In the genomic region with DNA sequence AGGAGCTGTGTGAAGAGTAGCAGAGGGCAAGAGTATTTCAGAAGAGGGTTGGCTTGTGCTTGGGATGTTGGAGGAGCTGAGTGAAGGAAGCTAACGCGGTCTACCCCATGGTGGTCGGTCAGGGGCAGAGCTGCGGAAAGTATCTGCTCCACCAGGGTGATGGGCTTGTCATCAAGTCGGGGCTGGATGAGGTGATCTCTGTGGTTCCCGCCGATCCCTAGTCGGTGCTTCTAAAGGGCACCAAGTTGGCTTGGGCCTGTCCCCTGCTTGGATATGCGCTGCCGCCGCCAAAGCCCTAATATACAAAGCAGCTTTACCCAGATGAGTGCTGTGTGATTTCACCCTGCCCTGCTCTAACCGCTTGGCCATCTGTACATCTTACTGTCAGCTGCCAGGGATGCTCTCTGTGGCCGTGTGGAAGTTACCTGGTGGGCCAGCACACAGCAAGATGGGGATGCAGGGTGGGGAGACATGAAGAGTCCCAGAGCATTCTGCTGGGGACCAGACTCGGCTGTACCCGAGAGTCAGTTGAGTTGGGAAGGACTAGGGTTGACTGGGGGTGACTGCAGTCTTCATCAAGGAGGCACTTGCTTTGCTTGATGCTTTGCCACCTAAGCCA, we compare ENCODE assay signal across 18 cellular contexts.
DNase-seq lines count a peak whose midpoint lies in the region; ATAC-seq and TF ChIP-seq lines count a peak whose summit lies in the region.
"Had no signal": no experiment of that assay in that cellular context is flagged by ENCODE, and none has a peak within 500 bp of the region (broad histone marks: within the 10 kb centered on the region; RNA-seq: fewer than 3 reads in every experiment).

No MANE protein-coding gene starts in this region.

- H3K36me3 ChIP-seq in stomach, result peaks cover 0 to 9% (median 6%) of the 10 kb centered on the region in 4 donors
- H3K36me3 ChIP-seq: uterus had no signal

- no peaks in the 10 kb centered on the region for H3K27me3 Mint-ChIP-seq in activated naive CD4-positive, alpha-beta T cell treated with anti-CD3 and anti-CD28 coated beads, Interleukin-2, amount 50 U/mL, for 24 hours
- no peaks in the 10 kb centered on the region for H3K27me3 Mint-ChIP-seq in dendritic cell treated with granulocyte-macrophage colony-stimulating factor and Interleukin-4, amounts not matched to agents 40 ng/mL and 50 ng/mL, for 4 days
- H3K27me3 Mint-ChIP-seq: activated CD8-positive, alpha-beta T cell treated with anti-CD3 and anti-CD28 coated beads for 36 hours; CD4-positive, alpha-beta memory T cell had no signal

- peak overlapping the region; percentile 36 for H3K27ac Mint-ChIP-seq in activated naive CD4-positive, alpha-beta T cell treated with anti-CD3 and anti-CD28 coated beads, Interleukin-2, amount 50 U/mL, for 24 hours
- peak overlapping the region; percentile 89 for H3K27ac Mint-ChIP-seq in dendritic cell treated with granulocyte-macrophage colony-stimulating factor and Interleukin-4, amounts not matched to agents 40 ng/mL and 50 ng/mL, for 4 days
- peak overlapping the region; percentile 43 for H3K27ac Mint-ChIP-seq in stimulated activated effector memory CD8-positive, alpha-beta T cell treated with anti-CD3 and anti-CD28 coated beads, Interleukin-12 subunit alpha, Interleukin-12 subunit beta, amount 100 ng/mL, for 72 hours
- H3K27ac Mint-ChIP-seq: activated CD8-positive, alpha-beta T cell treated with anti-CD3 and anti-CD28 coated beads for 36 hours had no signal

- peaks cover 37% of the 10 kb centered on the region for H3K4me1 Mint-ChIP-seq in activated naive CD4-positive, alpha-beta T cell treated with anti-CD3 and anti-CD28 coated beads, Interleukin-2, amount 50 U/mL, for 24 hours
- peaks cover 78% of the 10 kb centered on the region for H3K4me1 Mint-ChIP-seq in dendritic cell treated with granulocyte-macrophage colony-stimulating factor and Interleukin-4, amounts not matched to agents 40 ng/mL and 50 ng/mL, for 4 days (ENCODE audit: low read depth)
- peaks cover 42% of the 10 kb centered on the region for H3K4me1 Mint-ChIP-seq in stimulated activated effector memory CD8-positive, alpha-beta T cell treated with anti-CD3 and anti-CD28 coated beads, Interleukin-12 subunit alpha, Interleukin-12 subunit beta, amount 100 ng/mL, for 72 hours

- no peaks in the 10 kb centered on the region for H3K9me3 ChIP-seq in stomach
- H3K9me3 ChIP-seq: uterus had no signal

- TF ChIP-seq CTCF in stomach (IDR thresholded peaks at IDR 0.05), result no peak

- intact Hi-C loops in dendritic cell treated with granulocyte-macrophage colony-stimulating factor and Interleukin-4, amounts not matched to agents 40 ng/mL and 50 ng/mL, for 4 days (cut with micrococcal nuclease), result no loop called here
- intact Hi-C loops in stomach (cut with DNase I; ENCODE audit: low total_unique reads), result no loop called here

- H3K4me3 ChIP-seq in stomach, result no peak overlapping the region
- H3K4me3 ChIP-seq: SK-N-MC, uterus had no signal

- TF ChIP-seq POLR2A in stomach (IDR thresholded peaks at IDR 0.05), result no peak

- H3K9me3 Mint-ChIP-seq in activated naive CD4-positive, alpha-beta T cell treated with anti-CD3 and anti-CD28 coated beads, Interleukin-2, amount 50 U/mL, for 24 hours, result no peaks in the 10 kb centered on the region
- no peaks in the 10 kb centered on the region for H3K9me3 Mint-ChIP-seq in dendritic cell treated with granulocyte-macrophage colony-stimulating factor and Interleukin-4, amounts not matched to agents 40 ng/mL and 50 ng/mL, for 4 days
- H3K9me3 Mint-ChIP-seq in stimulated activated effector memory CD8-positive, alpha-beta T cell treated with anti-CD3 and anti-CD28 coated beads, Interleukin-12 subunit alpha, Interleukin-12 subunit beta, amount 100 ng/mL, for 72 hours, result no peaks in the 10 kb centered on the region
- H3K9me3 Mint-ChIP-seq: activated CD8-positive, alpha-beta T cell treated with anti-CD3 and anti-CD28 coated beads for 36 hours had no signal

- peaks cover 16% of the 10 kb centered on the region for H3K36me3 Mint-ChIP-seq in activated naive CD4-positive, alpha-beta T cell treated with anti-CD3 and anti-CD28 coated beads, Interleukin-2, amount 50 U/mL, for 24 hours
- H3K36me3 Mint-ChIP-seq in dendritic cell treated with granulocyte-macrophage colony-stimulating factor and Interleukin-4, amounts not matched to agents 40 ng/mL and 50 ng/mL, for 4 days (ENCODE audit: low read depth), result peaks cover 5% of the 10 kb centered on the region
- H3K36me3 Mint-ChIP-seq in stimulated activated effector memory CD8-positive, alpha-beta T cell treated with anti-CD3 and anti-CD28 coated beads, Interleukin-12 subunit alpha, Interleukin-12 subunit beta, amount 100 ng/mL, for 72 hours, result peaks cover 28% of the 10 kb centered on the region
- H3K36me3 Mint-ChIP-seq: brain had no signal

- no peak overlapping the region for H3K4me3 Mint-ChIP-seq in activated naive CD4-positive, alpha-beta T cell treated with anti-CD3 and anti-CD28 coated beads, Interleukin-2, amount 50 U/mL, for 24 hours
- no peak overlapping the region for H3K4me3 Mint-ChIP-seq in dendritic cell treated with granulocyte-macrophage colony-stimulating factor and Interleukin-4, amounts not matched to agents 40 ng/mL and 50 ng/mL, for 4 days
- no peak overlapping the region for H3K4me3 Mint-ChIP-seq in stimulated activated effector memory CD8-positive, alpha-beta T cell treated with anti-CD3 and anti-CD28 coated beads, Interleukin-12 subunit alpha, Interleukin-12 subunit beta, amount 100 ng/mL, for 72 hours
- H3K4me3 Mint-ChIP-seq: activated CD8-positive, alpha-beta T cell treated with anti-CD3 and anti-CD28 coated beads for 36 hours; brain; CD4-positive, alpha-beta memory T cell had no signal

- DNase-seq in activated naive CD4-positive, alpha-beta T cell treated with Interleukin-2 at 50 U/mL for 16 hours, result no peak
- DNase-seq in stimulated activated effector memory CD8-positive, alpha-beta T cell treated with anti-CD3 and anti-CD28 coated beads, Interleukin-12 subunit alpha, Interleukin-12 subunit beta, amount 100 ng/mL, for 72 hours (ENCODE audit: low spot score in 2 of 2), result no peak
- DNase-seq in SK-N-DZ (ENCODE audit: low spot score), result no peak
- DNase-seq in stomach, result no peak
- DNase-seq in DMS53 (lab: John Stamatoyannopoulos, UW), result no peak
- DNase-seq: activated CD8-positive, alpha-beta T cell treated with anti-CD3 and anti-CD28 coated beads for 36 hours; activated effector memory CD4-positive, alpha-beta T cell treated with anti-CD3 and anti-CD28 coated beads, Interleukin-2, amount 50 U/mL, for 16 hours; CD4-positive, alpha-beta memory T cell; kidney glomerular epithelial cell; NCI-H187 treated with DMSO at 0.1 percent for 48 hours; NCI-H446 treated with DMSO at 0.1 percent for 48 hours; OCI-M1; uterus had no signal

- H3K4me1 ChIP-seq in stomach, result peaks cover 15 to 56% (median 35%) of the 10 kb centered on the region in 4 donors

- no peak for TF ChIP-seq EP300 in stomach (IDR thresholded peaks at IDR 0.05)

- ATAC-seq in HG03280 (IDR thresholded peaks at IDR 0.05; ENCODE audit: unreplicated experiment), result peak; percentile 30
- ATAC-seq in stimulated activated effector memory CD8-positive, alpha-beta T cell treated with anti-CD3 and anti-CD28 coated beads, Interleukin-12 subunit alpha, Interleukin-12 subunit beta, amount 100 ng/mL, for 72 hours, result no peak
- ATAC-seq: activated CD8-positive, alpha-beta T cell treated with anti-CD3 and anti-CD28 coated beads for 36 hours had no signal

- H3K27me3 ChIP-seq in stomach, result no peaks in the 10 kb centered on the region
- H3K27me3 ChIP-seq: uterus had no signal

- 85 to 98% (median 98%) methylated on average over 14 to 15 of the region's 15 CpGs for WGBS in stomach, 5 donors

- H3K27ac ChIP-seq in stomach, result peak overlapping the region in 1 of 5 donors; percentile 75
- H3K27ac ChIP-seq: SK-N-MC had no signal

Comparison
In these comparisons a context has a peak if more than half of its experiments do, and no peak if none do; other contexts are left out.
1. H3K27ac Mint-ChIP-seq: peak in every context shown above with its lines; median percentile 89 in dendritic cell treated with granulocyte-macrophage colony-stimulating factor and Interleukin-4, amounts not matched to agents 40 ng/mL and 50 ng/mL, for 4 days; 43 in stimulated activated effector memory CD8-positive, alpha-beta T cell treated with anti-CD3 and anti-CD28 coated beads, Interleukin-12 subunit alpha, Interleukin-12 subunit beta, amount 100 ng/mL, for 72 hours; 36 in activated naive CD4-positive, alpha-beta T cell treated with anti-CD3 and anti-CD28 coated beads, Interleukin-2, amount 50 U/mL, for 24 hours.